Comparison of ENCODE assay signal across 14 cellular contexts in genomic region chr16:13110124-13110796, GRCh38.
DNase-seq lines count a peak whose midpoint lies in the region; ATAC-seq and TF ChIP-seq lines count a peak whose summit lies in the region.
"Had no signal": no experiment of that assay in that cellular context is flagged by ENCODE, and none has a peak within 500 bp of the region (broad histone marks: within the 10 kb centered on the region; RNA-seq: fewer than 3 reads in every experiment).

No MANE protein-coding gene starts in this region.

- H3K27me3 ChIP-seq in HUES64 (ENCODE audit: insufficient read depth, low read length): no peaks in the 10 kb centered on the region
- no peaks in the 10 kb centered on the region for H3K27me3 ChIP-seq in left lung
- H3K27me3 ChIP-seq in spleen (replicated peaks in 1 of 7): no peaks in the 10 kb centered on the region

- no peak overlapping the region for H3K4me3 ChIP-seq in HUES64 (ENCODE audit: low read length)
- no peak overlapping the region for H3K4me3 ChIP-seq in choroid plexus epithelial cell (ENCODE audit: low read depth, low read length)
- H3K4me3 ChIP-seq in left lung: no peak overlapping the region
- H3K4me3 ChIP-seq in spleen: no peak overlapping the region
- H3K4me3 ChIP-seq: HAP-1 had no signal

- H3K9me3 ChIP-seq in HUES64 (ENCODE audit: insufficient read depth, low read depth, low read length): 0 out of 2 replicates have a peak, but pooled peaks cover 2% of the 10 kb centered on the region
- peaks cover 0 to 8% of the 10 kb centered on the region in 2 donors for H3K9me3 ChIP-seq in left lung
- H3K9me3 ChIP-seq in spleen: peaks cover 0 to 14% (median 3%) of the 10 kb centered on the region in 8 donors
- H3K9me3 ChIP-seq: HAP-1 had no signal

- no peaks in the 10 kb centered on the region for H3K36me3 ChIP-seq in HUES64 (ENCODE audit: insufficient read depth, low read length)
- H3K36me3 ChIP-seq in left lung: no peaks in the 10 kb centered on the region
- H3K36me3 ChIP-seq in spleen: no peaks in the 10 kb centered on the region
- H3K36me3 ChIP-seq: HAP-1 had no signal

- no peak for TF ChIP-seq POLR2A in spleen (IDR thresholded peaks at IDR 0.05)

- TF ChIP-seq CTCF in choroid plexus epithelial cell (conservative IDR thresholded peaks at IDR 0.05; ENCODE audit: low read depth, low read length) (no peak), left lung (IDR thresholded peaks at IDR 0.05) (no peak), spleen (IDR thresholded peaks at IDR 0.05 in 8 of 11, conservative IDR thresholded peaks at IDR 0.05 in 3 of 11) (no peak)

- WGBS in HUES64: 49% methylated on average over 7 of the region's 7 CpGs
- 55 to 64% (median 57%) methylated on average over 7 of the region's 7 CpGs for WGBS in spleen, 5 donors

- peak; percentile 4 for DNase-seq in choroid plexus epithelial cell (ENCODE audit: low read depth)
- DNase-seq in left lobe of liver (ENCODE audit: low spot score): no peak
- peak; percentile 36 for DNase-seq in superior temporal gyrus (ENCODE audit: extremely low spot score)
- no peak for DNase-seq in left lung
- no peak for DNase-seq in spleen
- DNase-seq: activated CD4-positive, alpha-beta memory T cell treated with anti-CD3 and anti-CD28 coated beads for 36 hours; DMS79 treated with DMSO at 0.1 percent for 48 hours; NCI-H1694 treated with DMSO at 0.1 percent for 48 hours; PC-3; stimulated activated naive CD8-positive, alpha-beta T cell treated with anti-CD3 and anti-CD28 coated beads, Interleukin-15, amount 100 ng/mL, for 72 hours had no signal

- intact Hi-C loops in left lung (cut with DNase I) (no loop called here), spleen (cut with DNase I; ENCODE audit: low total_unique reads) (no loop called here)

- ATAC-seq in left lobe of liver (peak; percentile 41), left lung (no peak), GM19324 (IDR thresholded peaks at IDR 0.05; ENCODE audit: low FRiP score, unreplicated experiment) (no peak), GM18502 (IDR thresholded peaks at IDR 0.05; ENCODE audit: poor library complexity, unreplicated experiment) (no peak)
- ATAC-seq: PC-3; stimulated activated naive CD8-positive, alpha-beta T cell treated with anti-CD3 and anti-CD28 coated beads, Interleukin-15, amount 100 ng/mL, for 72 hours had no signal

- H3K4me1 ChIP-seq in HUES64 (ENCODE audit: insufficient read depth, low read length) (peaks cover 22% of the 10 kb centered on the region), left lung (no peaks in the 10 kb centered on the region), spleen (no peaks in the 10 kb centered on the region)
- H3K4me1 ChIP-seq: HAP-1 had no signal

- H3K9ac ChIP-seq in HUES64 (ENCODE audit: low read depth, low read length): peak overlapping the region; percentile 15; the same call in 1 of the 2 replicates

- peak overlapping the region; percentile 74 for H3K27ac ChIP-seq in HUES64 (ENCODE audit: low read depth, low read length)
- no peak overlapping the region for H3K27ac ChIP-seq in left lung
- H3K27ac ChIP-seq in spleen: no peak overlapping the region

Comparison
In these comparisons a context has a peak if more than half of its experiments do, and no peak if none do; other contexts are left out.
1. DNase-seq: peak in choroid plexus epithelial cell (single experiment) and superior temporal gyrus (single experiment); none in left lobe of liver (single experiment), left lung (0 of 2) and spleen (single experiment).